In genomic region chr22:44391481-44392445, GRCh38 we compare ENCODE assay signal across 15 cellular contexts.
DNase-seq lines count a peak whose midpoint lies in the region; ATAC-seq and TF ChIP-seq lines count a peak whose summit lies in the region.
"Had no signal": no experiment of that assay in that cellular context is flagged by ENCODE, and none has a peak within 500 bp of the region (broad histone marks: within the 10 kb centered on the region; RNA-seq: fewer than 3 reads in every experiment).

No MANE protein-coding gene starts in this region.

- DNase-seq in DMS153 treated with DMSO at 0.1 percent for 48 hours (lab: John Stamatoyannopoulos, UW; ENCODE audit: unreplicated experiment) (peak; percentile 40), NCI-H1105 treated with DMSO at 0.1 percent for 48 hours (lab: John Stamatoyannopoulos, UW) (peak; percentile 12), endodermal cell (peak; percentile 67), osteoblast (ENCODE audit: insufficient read length, low spot score, missing footprints) (peak; percentile 69), SIG-M5 (lab: John Stamatoyannopoulos, UW) (no peak)
- DNase-seq: EL; foreskin fibroblast; NCI-H2171 treated with DMSO at 0.1 percent for 48 hours; stimulated activated CD4-positive, alpha-beta T cell treated with anti-CD3 and anti-CD28 coated beads, Interleukin-1b, Interleukin-23, amount 100 ng/mL, for 48 hours; stimulated activated CD8-positive, alpha-beta memory T cell treated with anti-CD3 and anti-CD28 coated beads, Interleukin-4, amount 100 ng/mL, for 48 hours; thyroid gland had no signal

- H3K9ac ChIP-seq in endodermal cell (ENCODE audit: extremely low read depth, low read length, poor library complexity, severe bottlenecking) = no peak overlapping the region

- no peaks in the 10 kb centered on the region for H4K20me1 ChIP-seq in osteoblast (ENCODE audit: insufficient read depth, low read length)

- 78 to 96% methylated on average over 10 to 23 of the region's 23 CpGs for WGBS in endodermal cell (ENCODE audit: insufficient coverage in 1 of 2, insufficient read length in 1 of 2), 2 experiments

- H3K9me3 ChIP-seq in endodermal cell (ENCODE audit: control insufficient read depth, low read length) = no peaks in the 10 kb centered on the region
- H3K9me3 ChIP-seq in osteoblast (ENCODE audit: low read depth, low read length) = no peaks in the 10 kb centered on the region
- H3K9me3 ChIP-seq: thyroid gland had no signal

- ATAC-seq in GM21526 (IDR thresholded peaks at IDR 0.05; ENCODE audit: low FRiP score, unreplicated experiment) (no peak), GM18861 (IDR thresholded peaks at IDR 0.05; ENCODE audit: unreplicated experiment) (no peak)

- no peak overlapping the region for H3K4me3 Mint-ChIP-seq in endodermal cell

- H3K27ac ChIP-seq in endodermal cell (ENCODE audit: low read depth, low read length) (no peak overlapping the region), osteoblast (ENCODE audit: low read depth, low read length) (no peak overlapping the region)
- H3K27ac ChIP-seq: C4-2B, thyroid gland, VCaP had no signal

- H3K27me3 ChIP-seq in endodermal cell (ENCODE audit: control insufficient read depth, insufficient read depth, low read length, poor library complexity, severe bottlenecking) (no peaks in the 10 kb centered on the region), osteoblast (ENCODE audit: insufficient read depth, low read length) (peaks cover 20% of the 10 kb centered on the region)
- H3K27me3 ChIP-seq: thyroid gland had no signal

- no peaks in the 10 kb centered on the region for H3K4me1 ChIP-seq in endodermal cell (ENCODE audit: control insufficient read depth, insufficient read depth, low read length)
- no peaks in the 10 kb centered on the region for H3K4me1 ChIP-seq in osteoblast (ENCODE audit: insufficient read depth, low read length)
- H3K4me1 ChIP-seq: thyroid gland had no signal

- H3K36me3 ChIP-seq in endodermal cell (ENCODE audit: control insufficient read depth, insufficient read depth, low read length) (no peaks in the 10 kb centered on the region), osteoblast (ENCODE audit: insufficient read depth, low read length) (no peaks in the 10 kb centered on the region)
- H3K36me3 ChIP-seq: thyroid gland had no signal

- H3K27ac Mint-ChIP-seq in endodermal cell = no peak overlapping the region

- no peaks in the 10 kb centered on the region for H3K79me2 ChIP-seq in osteoblast (ENCODE audit: insufficient read depth, low read length)

- H3K27me3 Mint-ChIP-seq in endodermal cell (ENCODE audit: insufficient read depth) = no peaks in the 10 kb centered on the region

- no peak overlapping the region for H2AFZ ChIP-seq in osteoblast (ENCODE audit: low read length)

- no peak overlapping the region for H3K4me2 ChIP-seq in osteoblast (ENCODE audit: insufficient read depth, low read length)

- TF ChIP-seq CTCF in endodermal cell (conservative IDR thresholded peaks at IDR 0.05) = no peak
- no peak for TF ChIP-seq CTCF in osteoblast (IDR thresholded peaks at IDR 0.05; ENCODE audit: extremely low read depth, low read depth, low read length)

- H3K4me3 ChIP-seq in endodermal cell (ENCODE audit: low read length) (no peak overlapping the region), osteoblast (ENCODE audit: insufficient read depth, low read length) (no peak overlapping the region)
- H3K4me3 ChIP-seq: thyroid gland had no signal

- H3K4me1 Mint-ChIP-seq in endodermal cell = peaks cover 3% of the 10 kb centered on the region

- H3K9me3 Mint-ChIP-seq in endodermal cell = no peaks in the 10 kb centered on the region

- no peaks in the 10 kb centered on the region for H3K36me3 Mint-ChIP-seq in endodermal cell (ENCODE audit: low read depth)
